Comparison of ENCODE assay signal across 1 cellular context in the genomic region with DNA sequence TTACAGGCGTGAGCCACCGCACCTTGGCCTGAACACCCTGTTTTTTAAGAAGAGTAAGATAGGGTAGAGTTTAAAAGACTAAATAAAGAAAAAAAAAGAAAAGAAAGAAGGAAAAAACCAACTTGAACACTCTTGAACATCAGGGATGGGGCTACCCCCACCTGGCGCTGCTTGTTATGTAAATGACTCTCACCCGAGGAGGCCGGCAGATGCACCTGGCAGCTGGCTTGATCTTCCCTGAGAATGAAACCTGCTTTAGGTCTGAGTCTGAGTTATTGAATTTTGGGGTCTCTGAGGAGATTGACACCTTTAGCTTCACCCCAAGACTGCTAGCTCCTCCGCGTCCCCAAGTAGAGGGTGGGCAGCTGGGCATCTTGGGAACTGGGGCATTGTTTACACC.
TF ChIP-seq lines count a peak whose summit lies in the region.

No MANE protein-coding gene starts in this region.

TF ChIP-seq in WTC11, 78 proteins besides CTCF, POLR2A, EP300 and RAD21 (continued from another document):
- TF ChIP-seq, protein P1, sequence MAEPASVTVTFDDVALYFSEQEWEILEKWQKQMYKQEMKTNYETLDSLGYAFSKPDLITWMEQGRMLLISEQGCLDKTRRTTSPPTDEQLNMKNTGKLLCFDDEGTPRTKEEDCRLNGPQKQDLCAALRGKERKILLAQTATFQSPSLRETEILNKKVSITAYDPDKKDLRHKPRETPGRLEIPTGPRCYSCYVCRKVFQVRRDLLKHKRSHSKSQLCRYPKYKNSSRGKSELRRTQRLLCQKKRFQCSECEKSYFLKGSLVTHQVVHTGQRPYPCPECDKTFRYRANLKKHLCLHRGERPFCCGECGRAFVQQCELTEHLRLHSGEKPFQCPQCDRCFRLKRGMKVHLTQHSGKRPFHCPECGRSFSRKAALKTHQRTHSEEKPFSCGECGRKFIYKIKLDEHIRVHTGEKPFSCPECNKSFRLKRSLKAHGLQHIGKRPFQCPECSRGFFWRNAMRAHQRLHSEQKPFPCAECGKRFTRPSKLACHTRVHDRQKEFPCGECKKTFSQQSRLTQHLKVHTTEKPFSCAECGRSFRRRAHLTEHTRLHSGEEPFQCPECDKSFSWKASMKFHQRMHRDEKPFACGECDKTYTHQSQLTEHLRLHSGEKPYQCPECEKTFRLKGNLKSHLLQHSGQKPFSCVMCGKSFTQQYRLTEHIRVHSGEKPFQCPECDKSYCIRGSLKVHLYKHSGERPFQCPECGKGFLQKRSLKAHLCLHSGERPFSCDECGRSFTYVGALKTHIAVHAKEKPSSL (CRISPR knock-in tag; conservative IDR thresholded peaks at IDR 0.05) = no peak
